2 cellular contexts compared by ENCODE assay signal in genomic region chr2:197137826-197138480, GRCh38.
TF ChIP-seq lines count a peak whose summit lies in the region.

No MANE protein-coding gene starts in this region.

TF ChIP-seq in liver, 16 proteins besides CTCF, POLR2A, EP300 and RAD21 (continued from another document):
- TF ChIP-seq REST (IDR thresholded peaks at IDR 0.05) (no peak), FOXA2 (IDR thresholded peaks at IDR 0.05) (no peak), ATF3 (IDR thresholded peaks at IDR 0.05) (no peak), SP1 (IDR thresholded peaks at IDR 0.05) (no peak)

TF ChIP-seq in HepG2, 621 proteins besides CTCF, POLR2A, EP300 and RAD21 (continued from another document):
- no peak for TF ChIP-seq ARID4A (CRISPR knock-in tag; IDR thresholded peaks at IDR 0.05; ENCODE audit: borderline replicate concordance)
- no peak for TF ChIP-seq ZNF263 (CRISPR knock-in tag; IDR thresholded peaks at IDR 0.05)
- no peak for TF ChIP-seq ZNF639 (CRISPR knock-in tag; conservative IDR thresholded peaks at IDR 0.05)
- TF ChIP-seq POGK (CRISPR knock-in tag; conservative IDR thresholded peaks at IDR 0.05): no peak
- no peak for TF ChIP-seq HNRNPH1 (optimal IDR thresholded peaks at IDR 0.05; ENCODE audit: low read depth, low read length)
- TF ChIP-seq, protein P1, sequence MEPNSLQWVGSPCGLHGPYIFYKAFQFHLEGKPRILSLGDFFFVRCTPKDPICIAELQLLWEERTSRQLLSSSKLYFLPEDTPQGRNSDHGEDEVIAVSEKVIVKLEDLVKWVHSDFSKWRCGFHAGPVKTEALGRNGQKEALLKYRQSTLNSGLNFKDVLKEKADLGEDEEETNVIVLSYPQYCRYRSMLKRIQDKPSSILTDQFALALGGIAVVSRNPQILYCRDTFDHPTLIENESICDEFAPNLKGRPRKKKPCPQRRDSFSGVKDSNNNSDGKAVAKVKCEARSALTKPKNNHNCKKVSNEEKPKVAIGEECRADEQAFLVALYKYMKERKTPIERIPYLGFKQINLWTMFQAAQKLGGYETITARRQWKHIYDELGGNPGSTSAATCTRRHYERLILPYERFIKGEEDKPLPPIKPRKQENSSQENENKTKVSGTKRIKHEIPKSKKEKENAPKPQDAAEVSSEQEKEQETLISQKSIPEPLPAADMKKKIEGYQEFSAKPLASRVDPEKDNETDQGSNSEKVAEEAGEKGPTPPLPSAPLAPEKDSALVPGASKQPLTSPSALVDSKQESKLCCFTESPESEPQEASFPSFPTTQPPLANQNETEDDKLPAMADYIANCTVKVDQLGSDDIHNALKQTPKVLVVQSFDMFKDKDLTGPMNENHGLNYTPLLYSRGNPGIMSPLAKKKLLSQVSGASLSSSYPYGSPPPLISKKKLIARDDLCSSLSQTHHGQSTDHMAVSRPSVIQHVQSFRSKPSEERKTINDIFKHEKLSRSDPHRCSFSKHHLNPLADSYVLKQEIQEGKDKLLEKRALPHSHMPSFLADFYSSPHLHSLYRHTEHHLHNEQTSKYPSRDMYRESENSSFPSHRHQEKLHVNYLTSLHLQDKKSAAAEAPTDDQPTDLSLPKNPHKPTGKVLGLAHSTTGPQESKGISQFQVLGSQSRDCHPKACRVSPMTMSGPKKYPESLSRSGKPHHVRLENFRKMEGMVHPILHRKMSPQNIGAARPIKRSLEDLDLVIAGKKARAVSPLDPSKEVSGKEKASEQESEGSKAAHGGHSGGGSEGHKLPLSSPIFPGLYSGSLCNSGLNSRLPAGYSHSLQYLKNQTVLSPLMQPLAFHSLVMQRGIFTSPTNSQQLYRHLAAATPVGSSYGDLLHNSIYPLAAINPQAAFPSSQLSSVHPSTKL (CRISPR knock-in tag; IDR thresholded peaks at IDR 0.05): no peak
- no peak for TF ChIP-seq CREB1 (IDR thresholded peaks at IDR 0.05)
- no peak for TF ChIP-seq CREB1 (CRISPR knock-in tag; IDR thresholded peaks at IDR 0.05)
- TF ChIP-seq ZNF773 (CRISPR knock-in tag; IDR thresholded peaks at IDR 0.05; ENCODE audit: borderline replicate concordance): no peak
- no peak for TF ChIP-seq NPAS2 (CRISPR knock-in tag; IDR thresholded peaks at IDR 0.05; ENCODE audit: borderline replicate concordance)
- TF ChIP-seq, protein P2, sequence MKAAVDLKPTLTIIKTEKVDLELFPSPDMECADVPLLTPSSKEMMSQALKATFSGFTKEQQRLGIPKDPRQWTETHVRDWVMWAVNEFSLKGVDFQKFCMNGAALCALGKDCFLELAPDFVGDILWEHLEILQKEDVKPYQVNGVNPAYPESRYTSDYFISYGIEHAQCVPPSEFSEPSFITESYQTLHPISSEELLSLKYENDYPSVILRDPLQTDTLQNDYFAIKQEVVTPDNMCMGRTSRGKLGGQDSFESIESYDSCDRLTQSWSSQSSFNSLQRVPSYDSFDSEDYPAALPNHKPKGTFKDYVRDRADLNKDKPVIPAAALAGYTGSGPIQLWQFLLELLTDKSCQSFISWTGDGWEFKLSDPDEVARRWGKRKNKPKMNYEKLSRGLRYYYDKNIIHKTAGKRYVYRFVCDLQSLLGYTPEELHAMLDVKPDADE (CRISPR knock-in tag; IDR thresholded peaks at IDR 0.05): no peak
- TF ChIP-seq, protein P3, sequence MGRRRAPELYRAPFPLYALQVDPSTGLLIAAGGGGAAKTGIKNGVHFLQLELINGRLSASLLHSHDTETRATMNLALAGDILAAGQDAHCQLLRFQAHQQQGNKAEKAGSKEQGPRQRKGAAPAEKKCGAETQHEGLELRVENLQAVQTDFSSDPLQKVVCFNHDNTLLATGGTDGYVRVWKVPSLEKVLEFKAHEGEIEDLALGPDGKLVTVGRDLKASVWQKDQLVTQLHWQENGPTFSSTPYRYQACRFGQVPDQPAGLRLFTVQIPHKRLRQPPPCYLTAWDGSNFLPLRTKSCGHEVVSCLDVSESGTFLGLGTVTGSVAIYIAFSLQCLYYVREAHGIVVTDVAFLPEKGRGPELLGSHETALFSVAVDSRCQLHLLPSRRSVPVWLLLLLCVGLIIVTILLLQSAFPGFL (CRISPR knock-in tag; IDR thresholded peaks at IDR 0.05): no peak
- TF ChIP-seq, protein P4, sequence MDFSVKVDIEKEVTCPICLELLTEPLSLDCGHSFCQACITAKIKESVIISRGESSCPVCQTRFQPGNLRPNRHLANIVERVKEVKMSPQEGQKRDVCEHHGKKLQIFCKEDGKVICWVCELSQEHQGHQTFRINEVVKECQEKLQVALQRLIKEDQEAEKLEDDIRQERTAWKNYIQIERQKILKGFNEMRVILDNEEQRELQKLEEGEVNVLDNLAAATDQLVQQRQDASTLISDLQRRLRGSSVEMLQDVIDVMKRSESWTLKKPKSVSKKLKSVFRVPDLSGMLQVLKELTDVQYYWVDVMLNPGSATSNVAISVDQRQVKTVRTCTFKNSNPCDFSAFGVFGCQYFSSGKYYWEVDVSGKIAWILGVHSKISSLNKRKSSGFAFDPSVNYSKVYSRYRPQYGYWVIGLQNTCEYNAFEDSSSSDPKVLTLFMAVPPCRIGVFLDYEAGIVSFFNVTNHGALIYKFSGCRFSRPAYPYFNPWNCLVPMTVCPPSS (IDR thresholded peaks at IDR 0.05): no peak
- TF ChIP-seq ZNF703 (CRISPR knock-in tag; IDR thresholded peaks at IDR 0.05; ENCODE audit: borderline replicate concordance): no peak
